Comparison of ENCODE assay signal across 9 cellular contexts in the genomic region with DNA sequence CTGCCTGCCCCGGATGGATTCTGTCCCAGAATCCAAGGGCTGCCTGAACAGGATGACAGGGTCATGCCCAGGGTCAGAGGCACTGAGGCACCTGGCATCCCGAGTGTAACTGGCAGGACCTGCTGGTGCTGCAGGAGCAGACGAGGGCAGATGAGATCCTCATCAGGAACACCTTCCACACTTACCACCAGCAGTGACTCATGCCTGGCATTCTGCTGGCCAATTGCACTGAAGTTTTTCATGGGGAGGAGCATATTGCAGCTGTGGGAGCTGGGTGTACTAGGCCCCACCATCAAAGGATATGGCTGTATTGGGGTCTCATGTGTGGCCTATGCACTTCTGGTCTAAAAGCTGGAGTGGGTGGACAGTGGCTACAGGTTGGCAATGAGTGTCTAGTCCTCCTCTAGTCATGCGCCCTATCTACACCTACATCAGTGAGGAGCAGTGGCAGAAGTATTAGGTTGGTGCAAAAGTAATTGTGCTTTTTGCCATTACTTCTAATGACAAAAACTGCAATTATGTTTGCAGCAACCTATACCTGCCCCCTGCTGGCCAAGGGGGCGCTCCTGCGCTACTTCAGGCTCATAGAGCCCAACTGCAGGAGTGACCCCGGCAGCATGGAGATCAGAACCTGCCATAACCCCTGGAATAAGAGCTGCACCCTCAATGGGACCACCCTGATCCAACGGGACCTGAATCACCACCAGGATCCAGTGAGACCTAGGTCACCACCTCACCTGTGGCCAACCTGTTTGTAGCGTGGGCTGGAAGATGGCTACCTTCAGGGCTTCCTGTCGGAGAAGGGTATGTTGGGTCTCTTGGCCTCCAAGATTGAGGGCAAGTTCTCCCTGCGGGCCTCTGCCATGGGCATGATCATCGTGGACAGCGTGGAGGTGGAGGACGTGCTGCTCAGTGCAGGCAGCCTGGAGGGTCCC. TPM values are rescaled to one million over a fixed set of nuclear protein-coding genes. Genes with fewer than 3 reads are reported as not detected.
DNase-seq lines count a peak whose midpoint lies in the region; ATAC-seq and TF ChIP-seq lines count a peak whose summit lies in the region.
"Had no signal": no experiment of that assay in that cellular context is flagged by ENCODE, and none has a peak within 500 bp of the region (broad histone marks: within the 10 kb centered on the region; RNA-seq: fewer than 3 reads in every experiment).

No MANE protein-coding gene starts in this region.

- intact Hi-C loops in lower lobe of right lung (cut with DNase I) (no loop called here), aorta (cut with DNase I) (no loop called here)

- H3K9me2 ChIP-seq in OCI-LY1 (ENCODE audit: low read depth, low read length): no peaks in the 10 kb centered on the region

- WGBS in aorta, 2 donors: 81 to 82% methylated on average over 14 of the region's 14 CpGs

- no peaks in the 10 kb centered on the region for H3K36me3 ChIP-seq in OCI-LY1 (ENCODE audit: insufficient read depth, low read length)
- H3K36me3 ChIP-seq in lower lobe of right lung: no peaks in the 10 kb centered on the region
- H3K36me3 ChIP-seq in aorta (ENCODE audit: control insufficient read depth in 1 of 2, insufficient read depth in 2 of 2, low read length in 1 of 2): no peaks in the 10 kb centered on the region
- H3K36me3 ChIP-seq: thyroid gland had no signal

- H3K9me3 ChIP-seq in OCI-LY1 (ENCODE audit: low read length): no peaks in the 10 kb centered on the region
- no peaks in the 10 kb centered on the region for H3K9me3 ChIP-seq in lower lobe of right lung
- no peaks in the 10 kb centered on the region for H3K9me3 ChIP-seq in aorta (ENCODE audit: control insufficient read depth, low read length)
- H3K9me3 ChIP-seq: thyroid gland had no signal

- H3K79me2 ChIP-seq in OCI-LY1 (ENCODE audit: insufficient read depth, low read length): no peaks in the 10 kb centered on the region

- no peaks in the 10 kb centered on the region for H3K27me3 ChIP-seq in OCI-LY1 (ENCODE audit: insufficient read depth, low read length)
- H3K27me3 ChIP-seq in lower lobe of right lung (ENCODE audit: low read depth): no peaks in the 10 kb centered on the region
- H3K27me3 ChIP-seq in aorta (ENCODE audit: control insufficient read depth in 1 of 2, insufficient read depth in 2 of 2, low read length in 1 of 2): no peaks in the 10 kb centered on the region
- H3K27me3 ChIP-seq: thyroid gland had no signal

- H3F3A ChIP-seq in OCI-LY1 (ENCODE audit: insufficient read depth, low read length): no peaks in the 10 kb centered on the region

- ATAC-seq in lower lobe of right lung (peak; percentile 69 to 70), GM19463 (IDR thresholded peaks at IDR 0.05; ENCODE audit: unreplicated experiment) (no peak), aorta (ENCODE audit: low FRiP score) (no peak)

- H3K4me2 ChIP-seq in OCI-LY1 (ENCODE audit: low read length): no peak overlapping the region

- H3K4me3 ChIP-seq in OCI-LY1 (ENCODE audit: low read depth, low read length, poor library complexity, severe bottlenecking) (no peak overlapping the region), lower lobe of right lung (no peak overlapping the region), aorta (ENCODE audit: low read length in 2 of 2) (no peak overlapping the region)
- H3K4me3 ChIP-seq: thyroid gland had no signal

- DNase-seq in activated gamma-delta T cell treated with anti-CD3 and anti-CD28 coated beads, Interleukin-2, amount 50 U/mL, for 16 hours (ENCODE audit: low read depth): peak; percentile 23
- DNase-seq in lower lobe of right lung (peak; percentile 61), occipital lobe (lab: John Stamatoyannopoulos, UW) (no peak), aorta (no peak), NCI-H524 treated with DMSO at 0.1 percent for 48 hours (lab: John Stamatoyannopoulos, UW) (no peak)

- TF ChIP-seq CTCF in GM12874 (IDR thresholded peaks at IDR 0.05; ENCODE audit: insufficient read depth, low read depth, low read length) (peak; percentile 78), OCI-LY1 (IDR thresholded peaks at IDR 0.05; ENCODE audit: low read length) (peak; percentile 39; the same call in 1 of the 2 replicates), lower lobe of right lung (IDR thresholded peaks at IDR 0.05) (peak; percentile 55)

- no peak overlapping the region for H3K9ac ChIP-seq in OCI-LY1 (ENCODE audit: low read length)

- H3K27ac ChIP-seq in OCI-LY1 (ENCODE audit: low read depth, low read length, poor library complexity, severe bottlenecking) (no peak overlapping the region), lower lobe of right lung (no peak overlapping the region), aorta (ENCODE audit: low read depth in 1 of 2, low read length in 2 of 2) (no peak overlapping the region)
- H3K27ac ChIP-seq: thyroid gland had no signal

- H2AFZ ChIP-seq in OCI-LY1 (ENCODE audit: low read length): no peak overlapping the region

- H4K20me1 ChIP-seq in OCI-LY1 (ENCODE audit: insufficient read depth, low read length): no peaks in the 10 kb centered on the region

- H3K4me1 ChIP-seq in OCI-LY1 (ENCODE audit: insufficient read depth, low read length, severe bottlenecking) (no peaks in the 10 kb centered on the region), lower lobe of right lung (no peaks in the 10 kb centered on the region), aorta (ENCODE audit: control insufficient read depth in 1 of 2, insufficient read depth in 2 of 2, low read length in 2 of 2) (no peaks in the 10 kb centered on the region)
- H3K4me1 ChIP-seq: thyroid gland had no signal

RNA-seq across cellular contexts. Expression of gene C12orf42, which starts 8.0 kb away (rescaled TPM):
- total RNA-seq in lower lobe of right lung (not detected), occipital lobe (2.3 TPM), aorta (not detected)
- polyA plus RNA-seq in aorta: not detected
- total RNA-seq: thyroid gland had no signal

Comparison
In these comparisons a context has a peak if more than half of its experiments do, and no peak if none do; other contexts are left out.
1. DNase-seq: peak in activated gamma-delta T cell treated with anti-CD3 and anti-CD28 coated beads, Interleukin-2, amount 50 U/mL, for 16 hours (single experiment) and lower lobe of right lung (single experiment); none in occipital lobe (single experiment), aorta (0 of 2) and NCI-H524 treated with DMSO at 0.1 percent for 48 hours (single experiment).
2. ATAC-seq: peak in lower lobe of right lung (2 of 2); none in GM19463 (single experiment) and aorta (single experiment).
3. Peak in every context shown above with its lines, with median percentiles within 50 percentile points of each other: CTCF ChIP-seq.